ENCODE assay signal across 1 cellular context in the genomic region with DNA sequence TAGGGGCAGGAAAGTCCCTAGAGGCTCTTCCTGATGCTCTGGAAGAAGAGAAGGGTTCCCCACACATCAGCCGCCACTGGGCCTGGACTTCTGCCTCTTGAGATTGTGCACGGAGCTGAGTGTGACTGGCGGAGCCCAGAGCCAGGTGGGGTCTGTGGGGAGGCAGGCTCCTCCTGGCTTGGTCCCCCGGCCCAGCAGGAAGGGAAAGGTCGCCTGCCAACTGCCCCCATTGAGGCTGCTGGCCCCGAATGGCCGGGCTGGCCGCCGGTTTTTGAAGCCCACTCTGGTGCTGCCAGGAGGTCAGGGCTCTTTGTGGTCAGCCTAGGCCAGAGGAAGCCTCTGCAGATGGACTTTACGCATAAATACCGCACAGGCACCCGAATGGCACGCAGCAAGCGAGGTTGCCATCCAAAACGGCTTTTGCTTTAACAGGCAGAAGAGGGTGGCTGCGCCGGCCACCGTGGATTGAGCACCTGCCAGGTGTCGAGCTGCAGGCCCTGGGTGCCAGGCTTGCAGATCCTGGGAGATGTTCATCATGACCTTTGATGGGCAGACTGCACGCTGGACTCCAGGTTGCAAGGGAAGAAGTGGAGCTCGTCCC.
TF ChIP-seq lines count a peak whose summit lies in the region.

No MANE protein-coding gene starts in this region.

TF ChIP-seq in liver, 16 proteins besides CTCF, POLR2A, EP300 and RAD21 (continued from another document):
- TF ChIP-seq, protein P1, sequence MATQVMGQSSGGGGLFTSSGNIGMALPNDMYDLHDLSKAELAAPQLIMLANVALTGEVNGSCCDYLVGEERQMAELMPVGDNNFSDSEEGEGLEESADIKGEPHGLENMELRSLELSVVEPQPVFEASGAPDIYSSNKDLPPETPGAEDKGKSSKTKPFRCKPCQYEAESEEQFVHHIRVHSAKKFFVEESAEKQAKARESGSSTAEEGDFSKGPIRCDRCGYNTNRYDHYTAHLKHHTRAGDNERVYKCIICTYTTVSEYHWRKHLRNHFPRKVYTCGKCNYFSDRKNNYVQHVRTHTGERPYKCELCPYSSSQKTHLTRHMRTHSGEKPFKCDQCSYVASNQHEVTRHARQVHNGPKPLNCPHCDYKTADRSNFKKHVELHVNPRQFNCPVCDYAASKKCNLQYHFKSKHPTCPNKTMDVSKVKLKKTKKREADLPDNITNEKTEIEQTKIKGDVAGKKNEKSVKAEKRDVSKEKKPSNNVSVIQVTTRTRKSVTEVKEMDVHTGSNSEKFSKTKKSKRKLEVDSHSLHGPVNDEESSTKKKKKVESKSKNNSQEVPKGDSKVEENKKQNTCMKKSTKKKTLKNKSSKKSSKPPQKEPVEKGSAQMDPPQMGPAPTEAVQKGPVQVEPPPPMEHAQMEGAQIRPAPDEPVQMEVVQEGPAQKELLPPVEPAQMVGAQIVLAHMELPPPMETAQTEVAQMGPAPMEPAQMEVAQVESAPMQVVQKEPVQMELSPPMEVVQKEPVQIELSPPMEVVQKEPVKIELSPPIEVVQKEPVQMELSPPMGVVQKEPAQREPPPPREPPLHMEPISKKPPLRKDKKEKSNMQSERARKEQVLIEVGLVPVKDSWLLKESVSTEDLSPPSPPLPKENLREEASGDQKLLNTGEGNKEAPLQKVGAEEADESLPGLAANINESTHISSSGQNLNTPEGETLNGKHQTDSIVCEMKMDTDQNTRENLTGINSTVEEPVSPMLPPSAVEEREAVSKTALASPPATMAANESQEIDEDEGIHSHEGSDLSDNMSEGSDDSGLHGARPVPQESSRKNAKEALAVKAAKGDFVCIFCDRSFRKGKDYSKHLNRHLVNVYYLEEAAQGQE (IDR thresholded peaks at IDR 0.05): no peak
- TF ChIP-seq RXRA (IDR thresholded peaks at IDR 0.05): no peak
- TF ChIP-seq YY1 (IDR thresholded peaks at IDR 0.05): no peak
- TF ChIP-seq JUND (IDR thresholded peaks at IDR 0.05): no peak
- no peak for TF ChIP-seq TAF1 (conservative IDR thresholded peaks at IDR 0.05)
- no peak for TF ChIP-seq GABPA (IDR thresholded peaks at IDR 0.05 in 1 of 2, conservative IDR thresholded peaks at IDR 0.05 in 1 of 2)
- TF ChIP-seq HNF4G (IDR thresholded peaks at IDR 0.05): no peak
- TF ChIP-seq, protein P2, sequence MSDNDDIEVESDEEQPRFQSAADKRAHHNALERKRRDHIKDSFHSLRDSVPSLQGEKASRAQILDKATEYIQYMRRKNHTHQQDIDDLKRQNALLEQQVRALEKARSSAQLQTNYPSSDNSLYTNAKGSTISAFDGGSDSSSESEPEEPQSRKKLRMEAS (IDR thresholded peaks at IDR 0.05): no peak
- TF ChIP-seq, protein P3, sequence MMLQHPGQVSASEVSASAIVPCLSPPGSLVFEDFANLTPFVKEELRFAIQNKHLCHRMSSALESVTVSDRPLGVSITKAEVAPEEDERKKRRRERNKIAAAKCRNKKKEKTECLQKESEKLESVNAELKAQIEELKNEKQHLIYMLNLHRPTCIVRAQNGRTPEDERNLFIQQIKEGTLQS (IDR thresholded peaks at IDR 0.05): no peak
- TF ChIP-seq FOXA2 (IDR thresholded peaks at IDR 0.05): no peak
- TF ChIP-seq FOXA1 (IDR thresholded peaks at IDR 0.05): no peak
- no peak for TF ChIP-seq EGR1 (IDR thresholded peaks at IDR 0.05; ENCODE audit: low read depth in 2 of 2)
- no peak for TF ChIP-seq NR2F2 (IDR thresholded peaks at IDR 0.05)
